Comparison of ENCODE assay signal across 8 cellular contexts in the genomic region with DNA sequence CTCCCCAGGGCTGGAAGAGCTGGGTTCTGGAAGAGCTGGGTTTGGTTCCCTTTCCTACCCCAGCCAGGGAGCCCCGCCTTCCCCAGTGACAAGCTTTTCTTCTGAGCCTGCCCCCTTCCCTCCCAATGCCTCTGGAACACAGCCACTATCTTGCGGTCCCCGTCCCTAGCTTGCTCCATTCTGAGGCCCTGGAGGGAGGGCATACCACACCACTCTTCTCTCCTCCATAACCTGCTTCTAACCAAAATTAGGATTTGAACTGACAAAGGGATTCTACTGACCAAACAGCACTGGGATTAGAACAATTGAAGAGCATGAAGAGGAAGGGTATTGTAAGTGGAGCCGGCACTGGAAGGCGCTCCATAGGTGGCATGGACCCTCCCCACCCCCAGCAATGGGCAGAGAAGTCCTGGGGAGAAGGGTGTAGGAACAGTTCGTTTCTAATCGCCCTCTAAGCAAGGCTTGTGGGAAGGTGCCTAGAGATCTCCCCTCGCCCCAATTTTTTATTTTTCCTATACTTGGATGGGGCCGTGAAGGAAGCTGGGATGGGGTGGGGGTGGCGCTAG. TPM values are rescaled to one million over a fixed set of nuclear protein-coding genes. Genes with fewer than 3 reads are reported as not detected.
DNase-seq lines count a peak whose midpoint lies in the region; ATAC-seq and TF ChIP-seq lines count a peak whose summit lies in the region.

No MANE protein-coding gene starts in this region.

- peak overlapping the region; percentile 88 for H3K9ac ChIP-seq in GM23248
- peak overlapping the region; percentile 71 to 98 (median 84) for H3K9ac ChIP-seq in subcutaneous abdominal adipose tissue (ENCODE audit: low read length in 5 of 5)

- H2AFZ ChIP-seq in GM23248, result peak overlapping the region; percentile 98

- H3K9me2 ChIP-seq in GM23248 (ENCODE audit: insufficient read depth), result no peaks in the 10 kb centered on the region

- H3K27me3 ChIP-seq in GM23248 (replicated peaks; ENCODE audit: insufficient read depth), result no peaks in the 10 kb centered on the region
- H3K27me3 ChIP-seq in RWPE2 (ENCODE audit: insufficient read depth, poor library complexity, severe bottlenecking), result no peaks in the 10 kb centered on the region
- H3K27me3 ChIP-seq in lower lobe of right lung (ENCODE audit: low read depth), result no peaks in the 10 kb centered on the region
- H3K27me3 ChIP-seq in subcutaneous abdominal adipose tissue (ENCODE audit: control insufficient read depth in 5 of 5, insufficient read depth in 4 of 5, low read length in 5 of 5), result no peaks in the 10 kb centered on the region

- peaks cover 49% of the 10 kb centered on the region for H3K4me1 Mint-ChIP-seq in dendritic cell treated with granulocyte-macrophage colony-stimulating factor and Interleukin-4, amounts not matched to agents 40 ng/mL and 50 ng/mL, for 4 days (ENCODE audit: low read depth)

- H3K4me3 ChIP-seq in AG09309 (ENCODE audit: control insufficient read depth, low read depth, low read length) (peak overlapping the region; percentile 81), GM23248 (peak overlapping the region; percentile 94), RWPE2 (ENCODE audit: severe bottlenecking) (peak overlapping the region; percentile 72), lower lobe of right lung (peak overlapping the region; percentile 80), subcutaneous abdominal adipose tissue (ENCODE audit: low read depth in 1 of 5, low read length in 5 of 5) (peak overlapping the region; percentile 85 to 94 (median 91))

- H3K36me3 ChIP-seq in GM23248 (ENCODE audit: low read depth) (no peaks in the 10 kb centered on the region; the same call in 1 of the 2 replicates), RWPE2 (ENCODE audit: low read depth) (peaks cover 16% of the 10 kb centered on the region), lower lobe of right lung (peaks cover 13% of the 10 kb centered on the region), subcutaneous abdominal adipose tissue (ENCODE audit: control insufficient read depth in 5 of 5, insufficient read depth in 5 of 5, low read length in 5 of 5) (peaks cover 0 to 31% (median 18%) of the 10 kb centered on the region in 5 donors)

- H3K9me3 ChIP-seq in GM23248 (ENCODE audit: low read depth) (no peaks in the 10 kb centered on the region), RWPE2 (ENCODE audit: severe bottlenecking) (no peaks in the 10 kb centered on the region), lower lobe of right lung (no peaks in the 10 kb centered on the region), subcutaneous abdominal adipose tissue (ENCODE audit: control insufficient read depth in 5 of 5, low read length in 5 of 5) (no peaks in the 10 kb centered on the region)

- peak overlapping the region; percentile 98 for H3K4me2 ChIP-seq in GM23248 (ENCODE audit: unreplicated experiment)

- H3K4me1 ChIP-seq in GM23248 (ENCODE audit: insufficient read depth) (peaks cover 14% of the 10 kb centered on the region), RWPE2 (ENCODE audit: insufficient read depth, poor library complexity, severe bottlenecking) (peaks cover 4% of the 10 kb centered on the region), lower lobe of right lung (peaks cover 35% of the 10 kb centered on the region), subcutaneous abdominal adipose tissue (ENCODE audit: control insufficient read depth in 5 of 5, insufficient read depth in 5 of 5, low read length in 5 of 5) (peaks cover 7 to 41% (median 37%) of the 10 kb centered on the region in 5 donors)

- no peaks in the 10 kb centered on the region for H4K20me1 ChIP-seq in GM23248 (ENCODE audit: insufficient read depth)

- DNase-seq in AG09309 (ENCODE audit: low read depth) (peak; percentile 17), GM23248 (peak; percentile 88), RWPE2 (ENCODE audit: low spot score) (no peak), lower lobe of right lung (peak; percentile 66)

- TF ChIP-seq CTCF in AG09309 (IDR thresholded peaks at IDR 0.05; ENCODE audit: control insufficient read depth, insufficient read depth, low read depth, low read length, missing control alignments) (no peak), RWPE2 (IDR thresholded peaks at IDR 0.05; ENCODE audit: poor library complexity, severe bottlenecking) (no peak), lower lobe of right lung (IDR thresholded peaks at IDR 0.05) (no peak)

- H3K36me3 Mint-ChIP-seq in dendritic cell treated with granulocyte-macrophage colony-stimulating factor and Interleukin-4, amounts not matched to agents 40 ng/mL and 50 ng/mL, for 4 days (ENCODE audit: low read depth), result peaks cover 35% of the 10 kb centered on the region

- peaks cover 53% of the 10 kb centered on the region for H3K79me2 ChIP-seq in GM23248 (ENCODE audit: insufficient read depth)

- H3K4me3 Mint-ChIP-seq in dendritic cell treated with granulocyte-macrophage colony-stimulating factor and Interleukin-4, amounts not matched to agents 40 ng/mL and 50 ng/mL, for 4 days, result peak overlapping the region; percentile 84

- ATAC-seq in RWPE2 (ENCODE audit: low read depth) (peak; percentile 17), lower lobe of right lung (peak; percentile 61), GM21390 (IDR thresholded peaks at IDR 0.05; ENCODE audit: unreplicated experiment) (no peak), HG02870 (IDR thresholded peaks at IDR 0.05; ENCODE audit: unreplicated experiment) (no peak)

- intact Hi-C loops in dendritic cell treated with granulocyte-macrophage colony-stimulating factor and Interleukin-4, amounts not matched to agents 40 ng/mL and 50 ng/mL, for 4 days (cut with micrococcal nuclease), result loop anchor here (1.0 to 5.0 kb wide), 2 partner anchors 54 to 77 kb away; a partner anchor contains a TSS
- intact Hi-C loops in lower lobe of right lung (cut with DNase I), result no loop called here

- in situ Hi-C loops in GM23248 (cut with MboI), result loop anchor here (10.0 kb wide), 1 partner anchor 263 kb away; no protein-coding TSS in a partner anchor

- H3K27ac ChIP-seq in GM23248 (peak overlapping the region; percentile 76), RWPE2 (ENCODE audit: poor library complexity, severe bottlenecking) (peak overlapping the region; percentile 60), lower lobe of right lung (peak overlapping the region; percentile 81), subcutaneous abdominal adipose tissue (ENCODE audit: low read depth, low read length) (peak overlapping the region; percentile 83)

- H3K9me3 Mint-ChIP-seq in dendritic cell treated with granulocyte-macrophage colony-stimulating factor and Interleukin-4, amounts not matched to agents 40 ng/mL and 50 ng/mL, for 4 days, result no peaks in the 10 kb centered on the region

- no peaks in the 10 kb centered on the region for H3K27me3 Mint-ChIP-seq in dendritic cell treated with granulocyte-macrophage colony-stimulating factor and Interleukin-4, amounts not matched to agents 40 ng/mL and 50 ng/mL, for 4 days

- peaks cover 18% of the 10 kb centered on the region; the same call in 1 of the 2 replicates for H3F3A ChIP-seq in GM23248 (ENCODE audit: insufficient read depth)

- peak overlapping the region; percentile 92 for H3K27ac Mint-ChIP-seq in dendritic cell treated with granulocyte-macrophage colony-stimulating factor and Interleukin-4, amounts not matched to agents 40 ng/mL and 50 ng/mL, for 4 days

- 1% methylated on average over 9 to 10 of the region's 10 CpGs for WGBS in GM23248 (ENCODE audit: low coverage in 1 of 2, low lambda C conversion rate in 2 of 2, missing lambda C conversion rate in 2 of 2), 2 experiments

RNA-seq across cellular contexts. Expression of a gene that starts 0.7 kb away (rescaled TPM):
- 32.2 and 36.4 TPM in 2 replicates for total RNA-seq in GM23248 (2014; rRNA removed; shearing (Covaris generic))
- polyA plus RNA-seq in GM23248 (2016; fragmentation: Nextera tagmentation; extraction: Ambion mirVana), result 20.0 and 21.6 TPM in 2 replicates
- 14.3 TPM for total RNA-seq in lower lobe of right lung

RNA-seq across cellular contexts. Expression of a gene that starts 51.8 kb away (rescaled TPM):
- 4.4 and 10.8 TPM in 2 replicates for total RNA-seq in GM23248 (2014; rRNA removed; shearing (Covaris generic))
- polyA plus RNA-seq in GM23248 (2016; fragmentation: Nextera tagmentation; extraction: Ambion mirVana), result 4.3 and 4.4 TPM in 2 replicates
- total RNA-seq in lower lobe of right lung, result 1.3 TPM

Comparison
In these comparisons a context has a peak if more than half of its experiments do, and no peak if none do; other contexts are left out.
1. ATAC-seq: peak in RWPE2 (single experiment) and lower lobe of right lung (2 of 2); none in GM21390 (single experiment) and HG02870 (single experiment).
2. Peak in every context shown above with its lines, with median percentiles within 50 percentile points of each other: H3K4me3 ChIP-seq and H3K27ac ChIP-seq.